Comparison of ENCODE assay signal across 1 cellular context in genomic region chr5:132491368-132492364, GRCh38.
TF ChIP-seq lines count a peak whose summit lies in the region.

No MANE protein-coding gene starts in this region.

TF ChIP-seq in H1, 55 proteins besides CTCF, POLR2A, EP300 and RAD21 (continued from another document):
- TF ChIP-seq BRCA1 (IDR thresholded peaks at IDR 0.05; ENCODE audit: low read depth, low read length), result no peak
- no peak for TF ChIP-seq USF2 (IDR thresholded peaks at IDR 0.05; ENCODE audit: low read length)
- no peak for TF ChIP-seq NRF1 (IDR thresholded peaks at IDR 0.05; ENCODE audit: low read depth, low read length)
- TF ChIP-seq SP4 (IDR thresholded peaks at IDR 0.05; ENCODE audit: low read length), result no peak
- TF ChIP-seq TEAD4 (IDR thresholded peaks at IDR 0.05; ENCODE audit: low read depth, low read length), result no peak
- TF ChIP-seq SIX5 (IDR thresholded peaks at IDR 0.05; ENCODE audit: low read depth, low read length), result no peak
- TF ChIP-seq ATF3 (IDR thresholded peaks at IDR 0.05; ENCODE audit: insufficient read depth, low read depth, low read length), result no peak
